ENCODE assay signal across 8 cellular contexts in the genomic region with DNA sequence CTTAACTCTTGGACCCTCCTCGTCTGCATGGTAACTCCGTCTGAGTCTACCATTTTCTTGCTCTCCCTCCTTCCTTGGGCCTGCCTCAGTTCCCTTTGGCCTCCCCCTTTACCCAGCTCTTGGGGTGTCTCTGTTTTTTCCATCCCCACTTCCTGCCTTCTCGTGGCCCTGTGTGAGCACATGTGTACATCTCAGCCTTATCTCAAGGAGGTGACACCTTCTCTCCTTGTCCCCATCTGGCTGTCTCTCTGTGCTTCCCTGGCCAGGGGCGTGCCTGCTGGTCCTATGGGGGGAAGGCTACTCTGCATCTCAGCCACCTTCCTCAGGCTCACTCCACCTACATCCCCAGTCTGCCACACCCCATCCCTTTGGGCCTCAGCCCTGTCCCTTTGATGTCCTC. TPM values are rescaled to one million over a fixed set of nuclear protein-coding genes. Genes with fewer than 3 reads are reported as not detected.
A peak's percentile ranks its signal among the peaks of the same experiment; 100 is the strongest.
DNase-seq lines count a peak whose midpoint lies in the region; ATAC-seq, FAIRE-seq and TF ChIP-seq lines count a peak whose summit lies in the region.

No MANE protein-coding gene starts in this region.

- POLR2A ChIA-PET in H1 (lab: Charles Lee; ENCODE audit: partially characterized antibody) = interaction anchor here (0.7 to 2.7 kb wide), 6 partner anchors 9 to 125 kb away, joined by 3 to 23 read pairs (median 6); a partner anchor contains a TSS

- CTCF ChIA-PET in H1 (lab: Charles Lee; ENCODE audit: partially characterized antibody) = interaction anchor here (0.9 to 6.4 kb wide), 12 partner anchors 9 to 104 kb away, joined by 3 to 69 read pairs (median 10); no protein-coding TSS in a partner anchor

- no peak for FAIRE-seq in H1 (lab: Jason Lieb, UNC)

- H3K4ac ChIP-seq in H1 (replicated peaks; ENCODE audit: insufficient read length, low read depth, low read length) = no peak overlapping the region

- no peak for TF ChIP-seq EP300 in H1 (IDR thresholded peaks at IDR 0.05; ENCODE audit: borderline replicate concordance in 1 of 2, low read depth in 2 of 2, low read length in 2 of 2)
- TF ChIP-seq EP300 in sigmoid colon (IDR thresholded peaks at IDR 0.05) = no peak

- H4K20me1 ChIP-seq in H1 (replicated peaks in 1 of 2; ENCODE audit: control insufficient read depth in 1 of 2, insufficient read depth in 2 of 2, low read length in 2 of 2) = no peaks in the 10 kb centered on the region

- intact Hi-C loops in sigmoid colon (cut with DNase I) = no loop called here

- no peak overlapping the region for H4K8ac ChIP-seq in H1 (ENCODE audit: extremely low read depth, insufficient read depth, low read length)

- H3K23ac ChIP-seq in H1 (ENCODE audit: insufficient read length) = no peak overlapping the region

- H3K23me2 ChIP-seq in H1 (ENCODE audit: low read depth, low read length) = peaks cover 4% of the 10 kb centered on the region; the same call in 1 of the 2 replicates

- H3K14ac ChIP-seq in H1 (ENCODE audit: insufficient read length) = no peak overlapping the region

- 0 out of 2 replicates have a peak overlapping the region, but pooled peaks have one; percentile 60 for H2BK12ac ChIP-seq in H1 (ENCODE audit: low read depth, low read length)

- no peak overlapping the region for H2BK120ac ChIP-seq in H1 (replicated peaks; ENCODE audit: low read depth, low read length)

- no peak for ATAC-seq in GM19467 (IDR thresholded peaks at IDR 0.05; ENCODE audit: unreplicated experiment)

- H3K4me3 ChIP-seq in SJCRH30 (no peak overlapping the region), H1 (ENCODE audit: extremely low read depth in 1 of 4, insufficient read depth in 2 of 4, low read depth in 3 of 4, low read length in 4 of 4) (no peak overlapping the region), sigmoid colon (peak overlapping the region in 3 of 4 donors; percentile 57 to 65 (median 62))

- DNase-seq in GM13976 (ENCODE audit: low spot score) (peak; percentile 32), SJCRH30 (no peak), H1 (ENCODE audit: low read depth in 1 of 2, low spot score in 2 of 2) (no peak), sigmoid colon (no peak), A172 (ENCODE audit: low spot score) (no peak), iPS-NIHi11 (ENCODE audit: low spot score) (no peak), NCI-H2171 treated with DMSO at 0.1 percent for 48 hours (lab: John Stamatoyannopoulos, UW) (no peak)

- H3K79me2 ChIP-seq in H1 (ENCODE audit: control insufficient read depth in 1 of 2, insufficient read depth in 2 of 2, low read length in 2 of 2) = no peaks in the 10 kb centered on the region

- H2AFZ ChIP-seq in H1 (ENCODE audit: low read length) = no peak overlapping the region

- H3K56ac ChIP-seq in H1 (replicated peaks; ENCODE audit: insufficient read length, low read depth, low read length) = no peak overlapping the region

- peak overlapping the region; percentile 6; the same call in 1 of the 2 replicates for H2BK5ac ChIP-seq in H1 (ENCODE audit: low read depth, low read length)

- 81% methylated on average over 4 of the region's 4 CpGs; no CpG with 5 or more reads in 1 of the 2 experiments for WGBS in H1 (ENCODE audit: extremely low coverage in 1 of 2, insufficient coverage in 1 of 2, insufficient read length in 1 of 2, insufficient replicate concordance in 2 of 2, low coverage in 1 of 2, low lambda C conversion rate in 2 of 2, missing lambda C conversion rate in 1 of 2), 2 experiments
- 69 to 81% methylated on average over 4 of the region's 4 CpGs for WGBS in sigmoid colon, 2 donors

- H3K9me3 ChIP-seq in SJCRH30 (replicated peaks) = no peaks in the 10 kb centered on the region
- H3K9me3 ChIP-seq in H1 (ENCODE audit: insufficient read depth in 2 of 2, low read depth in 1 of 2, low read length in 1 of 2) = no peaks in the 10 kb centered on the region
- no peaks in the 10 kb centered on the region for H3K9me3 ChIP-seq in sigmoid colon

- H3K4me2 ChIP-seq in H1 (ENCODE audit: insufficient read depth in 1 of 2, low read depth in 2 of 2, low read length in 2 of 2) = peak overlapping the region in 1 of 2 experiments; percentile 53; a peak in 1 of 4 replicates

- H3K27me3 ChIP-seq in SJCRH30 (no peaks in the 10 kb centered on the region), H1 (replicated peaks in 1 of 4; ENCODE audit: control insufficient read depth in 3 of 4, extremely low read depth in 1 of 4, insufficient read depth in 3 of 4, low read length in 3 of 4) (peaks cover 0 to 19% (median 3%) of the 10 kb centered on the region in 4 experiments; a peak in 4 of 7 replicates), sigmoid colon (no peaks in the 10 kb centered on the region)

- in situ Hi-C loops in GM13976 (cut with MboI; ENCODE audit: low sequenced_read_pairs, unreplicated experiment) = no loop called here

- no peaks in the 10 kb centered on the region for H3K36me3 ChIP-seq in SJCRH30
- no peaks in the 10 kb centered on the region for H3K36me3 ChIP-seq in H1 (ENCODE audit: control insufficient read depth in 2 of 4, insufficient read depth in 4 of 4, low read length in 3 of 4)
- no peaks in the 10 kb centered on the region for H3K36me3 ChIP-seq in sigmoid colon

- peak overlapping the region; percentile 93 for H2BK20ac ChIP-seq in H1 (ENCODE audit: low read length)

- H4K91ac ChIP-seq in H1 (replicated peaks; ENCODE audit: insufficient read length, low read length) = peak overlapping the region; percentile 61

- no peak overlapping the region for H3K9ac ChIP-seq in H1 (replicated peaks in 1 of 4; ENCODE audit: extremely low read depth in 1 of 4, low read depth in 3 of 4, low read length in 3 of 4)

- no peaks in the 10 kb centered on the region for H3K79me1 ChIP-seq in H1 (ENCODE audit: low read depth, low read length)

- H4K5ac ChIP-seq in H1 (ENCODE audit: insufficient read length, low read depth, low read length) = peak overlapping the region; percentile 0

- peak overlapping the region; percentile 34; the same call in 1 of the 2 replicates for H2BK15ac ChIP-seq in H1 (ENCODE audit: low read length)

- H2AK5ac ChIP-seq in H1 (ENCODE audit: low read depth, low read length) = peak overlapping the region; percentile 29

- H3K4me1 ChIP-seq in SJCRH30 (peaks cover 2% of the 10 kb centered on the region; the same call in 1 of the 2 replicates), H1 (replicated peaks in 1 of 4; ENCODE audit: control insufficient read depth in 3 of 4, insufficient read depth in 4 of 4, low read length in 3 of 4) (peaks cover 2 to 5% (median 4%) of the 10 kb centered on the region in 4 experiments; a peak in 5 of 7 replicates), sigmoid colon (peaks cover 0 to 22% (median 18%) of the 10 kb centered on the region in 4 donors)

- peak overlapping the region; percentile 13; the same call in 1 of the 2 replicates for H3K18ac ChIP-seq in H1 (ENCODE audit: extremely low read depth, low read length)

- TF ChIP-seq CTCF in GM13976 (IDR thresholded peaks at IDR 0.05; ENCODE audit: borderline replicate concordance, control extremely low read depth, extremely low read depth, insufficient read depth, missing control alignments) (no peak), H1 (IDR thresholded peaks at IDR 0.05; ENCODE audit: control extremely low read depth in 1 of 3, insufficient read depth in 1 of 3, low read depth in 1 of 3, low read length in 3 of 3) (no peak), sigmoid colon (IDR thresholded peaks at IDR 0.05) (no peak)

- TF ChIP-seq RAD21 in H1 (IDR thresholded peaks at IDR 0.05 in 1 of 2, conservative IDR thresholded peaks at IDR 0.05 in 1 of 2; ENCODE audit: low read depth in 2 of 2, low read length in 2 of 2) = no peak

- H3K27ac ChIP-seq in SJCRH30 = peak overlapping the region; percentile 76; the same call in 1 of the 2 replicates
- no peak overlapping the region for H3K27ac ChIP-seq in H1 (ENCODE audit: low read depth, low read length)
- peak overlapping the region; percentile 89 to 92 (median 91) for H3K27ac ChIP-seq in sigmoid colon

- no peak for TF ChIP-seq POLR2A in H1 (IDR thresholded peaks at IDR 0.05; ENCODE audit: control extremely low read depth in 1 of 2, low read depth in 2 of 2, low read length in 2 of 2)
- no peak for TF ChIP-seq POLR2A in sigmoid colon (IDR thresholded peaks at IDR 0.05)

RNA-seq across cellular contexts. Expression of a gene that starts 6.6 kb away (rescaled TPM):
- 1.3 and 1.4 TPM in 2 replicates for total RNA-seq in SJCRH30 (2014; rRNA removed; shearing (Covaris generic))
- 0.77 and 0.97 TPM in 2 replicates for total RNA-seq in H1 (2021; fragmentation: NEBNext Ultra II Directional; extraction: Animal tissue kit (Norgen Biotek cat#: 25700))
- polyA plus RNA-seq in H1 (2011; rRNA removed) = 3.4 and 5.0 TPM in 2 replicates
- polyA plus RNA-seq in H1 (2011; cell fraction: cytosol; rRNA removed) = 1.3 TPM
- polyA plus RNA-seq in H1 (2011; cell fraction: nucleus; rRNA removed) = 3.2 TPM
- polyA plus RNA-seq in H1 (2012, experiment 1 of 2) = 0.50 to 1.1 TPM (median 1.00 TPM) in 4 replicates
- polyA plus RNA-seq in H1 (2012, experiment 2 of 2) = 1.0 TPM
- polyA plus RNA-seq in H1 (2013, experiment 1 of 2) = 1.3 TPM
- polyA plus RNA-seq in H1 (2013, experiment 2 of 2) = 1.6 TPM
- polyA minus RNA-seq in H1 (2011; rRNA and poly(A)+ RNA removed) = 0.71 and 1.3 TPM in 2 replicates
- 0.66 TPM for polyA minus RNA-seq in H1 (2011; cell fraction: cytosol; rRNA and poly(A)+ RNA removed)
- polyA minus RNA-seq in H1 (2011; cell fraction: nucleus; rRNA and poly(A)+ RNA removed) = 2.3 TPM
- 1 to 10 TPM; 2.3 to 6.9 (median 4.9) TPM for total RNA-seq in sigmoid colon
- 1 to 10 TPM in 2 of 3 donors, under 1 TPM in 1; 0.46 to 3.6 (median 1.5) TPM for polyA plus RNA-seq in sigmoid colon
- total RNA-seq in A172 (2014; rRNA removed; shearing (Covaris generic)) = 1.9 and 2.3 TPM in 2 replicates

RNA-seq across cellular contexts. Expression of a gene that starts 9.1 kb away (rescaled TPM):
- total RNA-seq in SJCRH30 (2014; rRNA removed; shearing (Covaris generic)) = 28.1 and 30.3 TPM in 2 replicates
- total RNA-seq in H1 (2021; fragmentation: NEBNext Ultra II Directional; extraction: Animal tissue kit (Norgen Biotek cat#: 25700)) = 16.5 and 17.2 TPM in 2 replicates
- polyA plus RNA-seq in H1 (2011; rRNA removed) = 8.6 and 10.9 TPM in 2 replicates
- polyA plus RNA-seq in H1 (2011; cell fraction: cytosol; rRNA removed) = 11.8 TPM
- polyA plus RNA-seq in H1 (2011; cell fraction: nucleus; rRNA removed) = 9.4 TPM
- 7.8 to 12.6 TPM (median 11.7 TPM) in 4 replicates for polyA plus RNA-seq in H1 (2012, experiment 1 of 2)
- polyA plus RNA-seq in H1 (2012, experiment 2 of 2) = 8.9 TPM
- 19.0 TPM for polyA plus RNA-seq in H1 (2013, experiment 1 of 2)
- polyA plus RNA-seq in H1 (2013, experiment 2 of 2) = 19.9 TPM
- 1.2 and 1.8 TPM in 2 replicates for polyA minus RNA-seq in H1 (2011; rRNA and poly(A)+ RNA removed)
- polyA minus RNA-seq in H1 (2011; cell fraction: cytosol; rRNA and poly(A)+ RNA removed) = 5.0 TPM
- polyA minus RNA-seq in H1 (2011; cell fraction: nucleus; rRNA and poly(A)+ RNA removed) = 4.0 TPM
- total RNA-seq in sigmoid colon = 10 to 100 TPM; 45.7 to 63.1 (median 55.2) TPM
- polyA plus RNA-seq in sigmoid colon = 10 to 100 TPM; 27.9 to 42.0 (median 30.7) TPM
- total RNA-seq in A172 (2014; rRNA removed; shearing (Covaris generic)) = 57.3 and 60.8 TPM in 2 replicates

RNA-seq across cellular contexts. Expression of a gene that starts 20.4 kb away (rescaled TPM):
- total RNA-seq in SJCRH30 (2014; rRNA removed; shearing (Covaris generic)) = 14.2 and 14.4 TPM in 2 replicates
- total RNA-seq in H1 (2021; fragmentation: NEBNext Ultra II Directional; extraction: Animal tissue kit (Norgen Biotek cat#: 25700)) = 72.2 and 74.8 TPM in 2 replicates
- polyA plus RNA-seq in H1 (2011; rRNA removed) (47.2 and 77.3 TPM in 2 replicates), sigmoid colon (10 to 100 TPM in 1 of 3 donors, 1 to 10 TPM in 2; 3.0 to 32.7 (median 8.3) TPM)
- polyA plus RNA-seq in H1 (2011; cell fraction: cytosol; rRNA removed) = 36.7 TPM
- polyA plus RNA-seq in H1 (2011; cell fraction: nucleus; rRNA removed) = 70.9 TPM
- 35.8 to 54.6 TPM (median 48.7 TPM) in 4 replicates for polyA plus RNA-seq in H1 (2012, experiment 1 of 2)
- polyA plus RNA-seq in H1 (2012, experiment 2 of 2) = 41.4 TPM
- polyA plus RNA-seq in H1 (2013, experiment 1 of 2) = 42.8 TPM
- polyA plus RNA-seq in H1 (2013, experiment 2 of 2) = 45.1 TPM
- polyA minus RNA-seq in H1 (2011; rRNA and poly(A)+ RNA removed) = 9.9 and 13.9 TPM in 2 replicates
- polyA minus RNA-seq in H1 (2011; cell fraction: cytosol; rRNA and poly(A)+ RNA removed) = 46.6 TPM
- polyA minus RNA-seq in H1 (2011; cell fraction: nucleus; rRNA and poly(A)+ RNA removed) = 25.4 TPM
- total RNA-seq in sigmoid colon = 10 to 100 TPM in 3 of 4 donors, 1 to 10 TPM in 1; 7.9 to 18.3 (median 13.0) TPM
- total RNA-seq in A172 (2014; rRNA removed; shearing (Covaris generic)) = 18.7 and 32.5 TPM in 2 replicates

RNA-seq across cellular contexts. Expression of a gene that starts 45.9 kb away (rescaled TPM):
- total RNA-seq in SJCRH30 (2014; rRNA removed; shearing (Covaris generic)) = 4.0 and 7.0 TPM in 2 replicates
- 8.7 and 10.0 TPM in 2 replicates for total RNA-seq in H1 (2021; fragmentation: NEBNext Ultra II Directional; extraction: Animal tissue kit (Norgen Biotek cat#: 25700))
- polyA plus RNA-seq in H1 (2011; rRNA removed) (24.5 and 26.8 TPM in 2 replicates), sigmoid colon (10 to 100 TPM in 2 of 3 donors, 1 to 10 TPM in 1; 8.6 to 16.1 (median 15.6) TPM)
- 15.8 TPM for polyA plus RNA-seq in H1 (2011; cell fraction: cytosol; rRNA removed)
- 15.7 TPM for polyA plus RNA-seq in H1 (2011; cell fraction: nucleus; rRNA removed)
- 6.0 to 11.3 TPM (median 9.0 TPM) in 4 replicates for polyA plus RNA-seq in H1 (2012, experiment 1 of 2)
- 10.6 TPM for polyA plus RNA-seq in H1 (2012, experiment 2 of 2)
- polyA plus RNA-seq in H1 (2013, experiment 1 of 2) = 10.8 TPM
- polyA plus RNA-seq in H1 (2013, experiment 2 of 2) = 13.1 TPM
- 11.8 and 13.4 TPM in 2 replicates for polyA minus RNA-seq in H1 (2011; rRNA and poly(A)+ RNA removed)
- 6.5 TPM for polyA minus RNA-seq in H1 (2011; cell fraction: cytosol; rRNA and poly(A)+ RNA removed)
- polyA minus RNA-seq in H1 (2011; cell fraction: nucleus; rRNA and poly(A)+ RNA removed) = 8.5 TPM
- 10 to 100 TPM; 33.3 to 43.3 (median 40.5) TPM for total RNA-seq in sigmoid colon
- total RNA-seq in A172 (2014; rRNA removed; shearing (Covaris generic)) = 46.4 and 50.8 TPM in 2 replicates

RNA-seq across cellular contexts. Expression of a gene that starts 54.6 kb away (rescaled TPM):
- 8.9 TPM in 2 replicates for total RNA-seq in SJCRH30 (2014; rRNA removed; shearing (Covaris generic))
- total RNA-seq in H1 (2021; fragmentation: NEBNext Ultra II Directional; extraction: Animal tissue kit (Norgen Biotek cat#: 25700)) = 29.0 and 29.6 TPM in 2 replicates
- polyA plus RNA-seq in H1 (2011; rRNA removed) (4.8 and 8.3 TPM in 2 replicates), sigmoid colon (10 to 100 TPM in 1 of 3 donors, 1 to 10 TPM in 2; 2.4 to 13.1 (median 3.2) TPM)
- polyA plus RNA-seq in H1 (2011; cell fraction: cytosol; rRNA removed) = 3.2 TPM
- 20.7 TPM for polyA plus RNA-seq in H1 (2011; cell fraction: nucleus; rRNA removed)
- 23.3 to 31.8 TPM (median 27.5 TPM) in 4 replicates for polyA plus RNA-seq in H1 (2012, experiment 1 of 2)
- 13.9 TPM for polyA plus RNA-seq in H1 (2012, experiment 2 of 2)
- polyA plus RNA-seq in H1 (2013, experiment 1 of 2) = 18.4 TPM
- 18.0 TPM for polyA plus RNA-seq in H1 (2013, experiment 2 of 2)
- 3.2 and 4.1 TPM in 2 replicates for polyA minus RNA-seq in H1 (2011; rRNA and poly(A)+ RNA removed)
- 8.7 TPM for polyA minus RNA-seq in H1 (2011; cell fraction: cytosol; rRNA and poly(A)+ RNA removed)
- 9.1 TPM for polyA minus RNA-seq in H1 (2011; cell fraction: nucleus; rRNA and poly(A)+ RNA removed)
- total RNA-seq in sigmoid colon = 10 to 100 TPM in 1 of 4 donors, 1 to 10 TPM in 3; 5.0 to 16.0 (median 7.1) TPM
- 3.5 and 3.8 TPM in 2 replicates for total RNA-seq in A172 (2014; rRNA removed; shearing (Covaris generic))

Comparison
In these comparisons a context has a peak if more than half of its experiments do, and no peak if none do; other contexts are left out.
1. H3K4me3 ChIP-seq: peak in sigmoid colon (3 of 4); none in SJCRH30 (single experiment) and H1 (0 of 4).